ENCODE assay signal across 8 cellular contexts in genomic region chr2:171460537-171460936, GRCh38.
"Had no signal": no experiment of that assay in that cellular context is flagged by ENCODE, and none has a peak within 500 bp of the region (broad histone marks: within the 10 kb centered on the region; RNA-seq: fewer than 3 reads in every experiment).

No MANE protein-coding gene starts in this region.

- H3K27ac ChIP-seq: GM23248 had no signal

- H3K9ac ChIP-seq: GM23248 had no signal

- H2AFZ ChIP-seq: GM23248 had no signal

- H3K4me3 ChIP-seq: GM23248, HAP-1 had no signal

- H3K4me1 ChIP-seq: HAP-1 had no signal

- FAIRE-seq: HTR-8/SVneo had no signal

- ATAC-seq: HCT116 had no signal

- DNase-seq: GM23248, GOT3, H7, HFFc6, KBM-7 had no signal

- H3K9me3 ChIP-seq: HAP-1 had no signal
